ENCODE assay signal across 8 cellular contexts in the genomic region with DNA sequence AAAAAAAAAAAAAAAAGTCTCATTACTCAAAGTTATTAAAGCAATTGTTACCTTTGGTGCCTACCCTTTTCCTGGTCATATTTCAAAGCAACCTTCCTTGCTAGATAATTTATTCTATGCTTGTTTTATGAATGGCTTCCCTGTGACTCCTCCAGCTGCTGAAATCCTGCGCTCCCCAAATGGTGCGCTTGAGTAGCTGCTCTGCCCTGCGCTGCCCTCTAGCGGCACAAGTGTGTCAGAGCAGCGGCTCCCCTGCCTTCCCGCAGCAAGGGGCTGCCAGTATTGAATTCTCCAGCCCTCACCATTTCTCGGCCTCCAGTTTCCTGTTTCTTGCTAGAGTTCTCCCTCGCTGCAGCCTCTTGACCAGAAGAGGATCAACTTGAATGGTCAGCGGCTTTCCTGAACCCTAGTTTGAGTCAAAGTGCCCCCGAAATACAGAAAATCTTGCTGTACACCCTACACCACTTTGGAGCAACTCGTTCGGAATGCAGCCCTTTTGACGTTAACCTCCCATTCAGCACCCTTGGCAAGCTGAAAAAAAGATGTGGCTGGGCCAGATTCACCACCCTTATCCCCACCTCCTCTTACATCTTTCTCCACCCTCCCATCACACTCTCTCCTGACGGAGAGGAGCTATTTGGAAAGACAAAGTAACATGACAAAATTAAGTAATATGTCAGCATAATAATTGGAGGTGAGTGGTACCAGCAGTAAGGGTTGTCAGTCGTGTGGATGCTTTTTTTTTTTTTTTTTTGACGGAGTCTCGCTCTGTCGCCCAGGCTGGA.
DNase-seq lines count a peak whose midpoint lies in the region; ATAC-seq and TF ChIP-seq lines count a peak whose summit lies in the region.

No MANE protein-coding gene starts in this region.

- DNase-seq in HFF-Myc (ENCODE audit: extremely low read depth, low read depth) (peak; percentile 21), NB4 (ENCODE audit: low read depth) (peak; percentile 81), SKM-1 treated with dmso at 0.1 percent for 144 hours (lab: John Stamatoyannopoulos, UW; ENCODE audit: unreplicated experiment) (peak; percentile 79), Right ventricle myocardium superior (peak; percentile 82), pulmonary artery endothelial cell (ENCODE audit: low read depth, low spot score) (peak; percentile 17)
- peak; percentile 77 for DNase-seq in activated naive CD4-positive, alpha-beta T cell treated with anti-CD3 and anti-CD28 coated beads, Interleukin-2, amount 50 U/mL, for 16 hours

- intact Hi-C loops in Right ventricle myocardium superior (cut with DNase I), result loop anchor here (5.0 to 10.0 kb wide), 3 partner anchors 74 to 551 kb away; no protein-coding TSS in a partner anchor

- no peak for TF ChIP-seq POLR2A in NB4 (IDR thresholded peaks at IDR 0.05; ENCODE audit: extremely low read depth, insufficient read length)

- H3K4me3 ChIP-seq in HFF-Myc (replicated peaks; ENCODE audit: low read depth, low read length) (no peak overlapping the region), NB4 (ENCODE audit: low read depth, low read length) (no peak overlapping the region)

- TF ChIP-seq CTCF in GM12801 (IDR thresholded peaks at IDR 0.05; ENCODE audit: extremely low read depth, insufficient read length), result peak; percentile 2
- TF ChIP-seq CTCF in HFF-Myc (IDR thresholded peaks at IDR 0.05; ENCODE audit: low read depth, low read length, missing control alignments), result peak; percentile 97
- peak; percentile 96 for TF ChIP-seq CTCF in NB4 (IDR thresholded peaks at IDR 0.05; ENCODE audit: low read depth, low read length)

- ATAC-seq in Right ventricle myocardium superior (ENCODE audit: poor library complexity) (peak; percentile 95), GM21737 (IDR thresholded peaks at IDR 0.05; ENCODE audit: unreplicated experiment) (no peak)

Comparison
In these comparisons a context has a peak if more than half of its experiments do, and no peak if none do; other contexts are left out.
1. CTCF ChIP-seq: peak in every context shown above with its lines; median percentile 97 in HFF-Myc; 96 in NB4; 2 in GM12801.
2. DNase-seq: peak in every context shown above with its lines; median percentile 82 in Right ventricle myocardium superior; 81 in NB4; 79 in SKM-1 treated with dmso at 0.1 percent for 144 hours; 77 in activated naive CD4-positive, alpha-beta T cell treated with anti-CD3 and anti-CD28 coated beads, Interleukin-2, amount 50 U/mL, for 16 hours; 21 in HFF-Myc; 17 in pulmonary artery endothelial cell.